Comparison of ENCODE assay signal across 23 cellular contexts in genomic region chr2:174122185-174122584, GRCh38.
DNase-seq lines count a peak whose midpoint lies in the region; ATAC-seq, FAIRE-seq and TF ChIP-seq lines count a peak whose summit lies in the region.
"Had no signal": no experiment of that assay in that cellular context is flagged by ENCODE, and none has a peak within 500 bp of the region (broad histone marks: within the 10 kb centered on the region; RNA-seq: fewer than 3 reads in every experiment).

No MANE protein-coding gene starts in this region.

- peaks cover 6 to 10% of the 10 kb centered on the region in 2 experiments; a peak in 3 of 4 replicates for H3K79me1 ChIP-seq in IMR-90 (ENCODE audit: low read depth in 1 of 2, low read length in 2 of 2)

- no peak overlapping the region for H3K23ac ChIP-seq in IMR-90 (ENCODE audit: low read depth, low read length)

- H4K20me1 ChIP-seq in SK-N-SH (ENCODE audit: insufficient read depth) (no peaks in the 10 kb centered on the region), IMR-90 (ENCODE audit: insufficient read depth, low read length) (no peaks in the 10 kb centered on the region; the same call in 1 of the 2 replicates)
- H4K20me1 ChIP-seq: BLaER1 had no signal

- H3K4ac ChIP-seq in IMR-90 (ENCODE audit: low read depth, low read length), result no peak overlapping the region

- TF ChIP-seq POLR2A in IMR-90 (IDR thresholded peaks at IDR 0.05; ENCODE audit: low read depth, low read length), result no peak
- no peak for TF ChIP-seq POLR2A in sigmoid colon (IDR thresholded peaks at IDR 0.05)

- H2AFZ ChIP-seq in SK-N-SH (ENCODE audit: low read depth) (no peak overlapping the region), IMR-90 (replicated peaks; ENCODE audit: low read length, poor library complexity) (no peak overlapping the region)

- H2BK15ac ChIP-seq in IMR-90 (ENCODE audit: low read depth, low read length), result no peak overlapping the region

- H3K4me1 ChIP-seq in SK-N-SH (ENCODE audit: control insufficient read depth in 1 of 2, insufficient read depth in 2 of 2, low read depth in 1 of 2, low read length in 1 of 2), result peaks cover 10 to 36% of the 10 kb centered on the region in 2 experiments
- peaks cover 7% of the 10 kb centered on the region; the same call in 1 of the 2 replicates for H3K4me1 ChIP-seq in IMR-90 (ENCODE audit: control insufficient read depth, insufficient read depth, low read length)
- no peaks in the 10 kb centered on the region for H3K4me1 ChIP-seq in sigmoid colon
- H3K4me1 ChIP-seq: lower lobe of right lung, right lobe of liver had no signal

- H3K9ac ChIP-seq in SK-N-SH (no peak overlapping the region), IMR-90 (ENCODE audit: low read depth, low read length) (no peak overlapping the region)
- H3K9ac ChIP-seq: BLaER1 had no signal

- FAIRE-seq in endometrium (lab: Jason Lieb, UNC), result peak; percentile 62
- FAIRE-seq: HepG2 had no signal

- H3K4me2 ChIP-seq in SK-N-SH (no peak overlapping the region), IMR-90 (ENCODE audit: low read depth, low read length) (no peak overlapping the region; the same call in 1 of the 2 replicates)
- H3K4me2 ChIP-seq: BLaER1 had no signal

- no peak for DNase-seq in SK-N-SH
- peak; percentile 27 for DNase-seq in IMR-90
- peak; percentile 17 for DNase-seq in renal cortical epithelial cell (ENCODE audit: low read depth)
- no peak for DNase-seq in brain microvascular endothelial cell
- DNase-seq in sigmoid colon, result no peak
- DNase-seq: activated CD8-positive, alpha-beta memory T cell treated with anti-CD3 and anti-CD28 coated beads for 24 hours; activated gamma-delta T cell; activated T-cell treated with anti-CD3 and anti-CD28 coated beads, Interleukin-2, amount 50 U/mL, for 1 hour; Caco-2; effector CD4-positive, alpha-beta T cell; kidney; lower lobe of right lung; NCI-H345; NK-92 treated with Interleukin-12 subunit alpha and Interleukin-12 subunit beta, amount 100 ng/mL, for 24 hours; posterior cingulate gyrus; right lobe of liver; stimulated activated naive CD8-positive, alpha-beta T cell treated with anti-CD3 and anti-CD28 coated beads, Interleukin-15, Interleukin-2, amounts not matched to agents 100 U/mL and 50 U/mL, for 24 hours had no signal

- H4K91ac ChIP-seq in IMR-90 (ENCODE audit: insufficient read depth, low read depth, low read length), result no peak overlapping the region

- no peak overlapping the region for H4K8ac ChIP-seq in IMR-90 (ENCODE audit: low read depth in 2 of 2, low read length in 2 of 2)

- H3K18ac ChIP-seq in IMR-90 (ENCODE audit: low read depth, low read length), result no peak overlapping the region

- H3K36me3 ChIP-seq in SK-N-SH (replicated peaks in 1 of 2; ENCODE audit: control insufficient read depth in 1 of 2, insufficient read depth in 2 of 2, low read length in 1 of 2), result peaks cover 8 to 31% of the 10 kb centered on the region in 2 experiments
- H3K36me3 ChIP-seq in IMR-90 (ENCODE audit: control insufficient read depth, insufficient read depth, low read length), result no peaks in the 10 kb centered on the region
- no peaks in the 10 kb centered on the region for H3K36me3 ChIP-seq in brain microvascular endothelial cell (replicated peaks)
- H3K36me3 ChIP-seq in sigmoid colon, result no peaks in the 10 kb centered on the region
- H3K36me3 ChIP-seq: lower lobe of right lung, right lobe of liver, thoracic aorta had no signal

- TF ChIP-seq EP300 in SK-N-SH (IDR thresholded peaks at IDR 0.05; ENCODE audit: borderline replicate concordance in 1 of 2, low read depth in 1 of 2, low read length in 1 of 2) (no peak), sigmoid colon (IDR thresholded peaks at IDR 0.05) (no peak)

- H3K27me3 ChIP-seq in SK-N-SH (ENCODE audit: insufficient read depth), result no peaks in the 10 kb centered on the region
- H3K27me3 ChIP-seq in IMR-90 (ENCODE audit: control insufficient read depth, insufficient read depth, low read length), result no peaks in the 10 kb centered on the region
- H3K27me3 ChIP-seq in brain microvascular endothelial cell (replicated peaks), result no peaks in the 10 kb centered on the region
- no peaks in the 10 kb centered on the region for H3K27me3 ChIP-seq in sigmoid colon
- H3K27me3 ChIP-seq: BLaER1, right lobe of liver had no signal

- no TSS peak for BruUV-seq in IMR-90 (replicated peaks; lab: Mats Ljungman, UMichigan)

- H3K14ac ChIP-seq in IMR-90 (replicated peaks; ENCODE audit: low read depth, low read length), result no peak overlapping the region

- ATAC-seq in SK-N-SH treated with all-trans-retinoic acid at 6 μM for 48 hours, result no peak
- no peak for ATAC-seq in IMR-90 (ENCODE audit: low read depth)
- ATAC-seq in GM18861 (IDR thresholded peaks at IDR 0.05; ENCODE audit: unreplicated experiment), result no peak
- ATAC-seq: HepG2; lower lobe of right lung; right lobe of liver; stimulated activated naive CD8-positive, alpha-beta T cell treated with anti-CD3 and anti-CD28 coated beads, Interleukin-15, Interleukin-2, amounts not matched to agents 100 U/mL and 50 U/mL, for 24 hours had no signal

- dilution Hi-C loops in IMR-90 (cut with HindIII; ENCODE audit: low sequenced_read_pairs, unreplicated experiment), result no loop called here

- no peak overlapping the region for H2BK5ac ChIP-seq in IMR-90 (ENCODE audit: low read depth, low read length, poor library complexity, severe bottlenecking)

- no peak overlapping the region for H3K4me3 ChIP-seq in SK-N-SH (ENCODE audit: low read depth in 2 of 2, low read length in 1 of 2)
- no peak overlapping the region for H3K4me3 ChIP-seq in IMR-90 (ENCODE audit: insufficient read depth, low read depth, low read length)
- H3K4me3 ChIP-seq in brain microvascular endothelial cell (ENCODE audit: low read depth, low read length), result no peak overlapping the region
- no peak overlapping the region for H3K4me3 ChIP-seq in sigmoid colon
- H3K4me3 ChIP-seq: BLaER1, lower lobe of right lung, right lobe of liver, thoracic aorta had no signal

- H3K9me2 ChIP-seq in SK-N-SH, result no peaks in the 10 kb centered on the region

- no peaks in the 10 kb centered on the region for H3K79me2 ChIP-seq in SK-N-SH (ENCODE audit: insufficient read depth)

- H2BK20ac ChIP-seq in IMR-90 (ENCODE audit: low read depth, low read length), result no peak overlapping the region

- H3K27ac ChIP-seq in SK-N-SH (ENCODE audit: low read depth in 2 of 2, low read length in 1 of 2) (no peak overlapping the region; a peak in 1 of 4 replicates), IMR-90 (ENCODE audit: insufficient read depth, low read length) (no peak overlapping the region), brain microvascular endothelial cell (no peak overlapping the region), sigmoid colon (no peak overlapping the region)
- H3K27ac ChIP-seq: BLaER1, lower lobe of right lung, right lobe of liver, thoracic aorta had no signal

- CTCF ChIA-PET in SK-N-SH (lab: Yijun Ruan, JAX) (no interaction called here), IMR-90 (lab: Yijun Ruan, JAX) (no interaction called here)

- H2AK5ac ChIP-seq in IMR-90 (ENCODE audit: low read depth, low read length), result no peak overlapping the region

- no peak overlapping the region for H3K56ac ChIP-seq in IMR-90 (ENCODE audit: extremely low read depth, insufficient read depth, low read length)

- no peak for TF ChIP-seq RAD21 in SK-N-SH (IDR thresholded peaks at IDR 0.05; ENCODE audit: low read length)
- no peak for TF ChIP-seq RAD21 in IMR-90 (IDR thresholded peaks at IDR 0.05; ENCODE audit: low read length)

- no peak overlapping the region for H4K5ac ChIP-seq in IMR-90 (ENCODE audit: low read depth, low read length)

- in situ Hi-C loops in IMR-90 (cut with MboI; ENCODE audit: low sequenced_read_pairs), result no loop called here
- in situ Hi-C loops in brain microvascular endothelial cell (cut with HindIII; ENCODE audit: low pct_ligation_motif_present, low sequenced_read_pairs), result no loop called here

- TF ChIP-seq CTCF in SK-N-SH (IDR thresholded peaks at IDR 0.05), result no peak
- no peak for TF ChIP-seq CTCF in IMR-90 (conservative IDR thresholded peaks at IDR 0.05; ENCODE audit: low read depth, low read length)
- no peak for TF ChIP-seq CTCF in brain microvascular endothelial cell (IDR thresholded peaks at IDR 0.05; ENCODE audit: low read depth, low read length, missing control alignments)
- no peak for TF ChIP-seq CTCF in sigmoid colon (IDR thresholded peaks at IDR 0.05)

- intact Hi-C loops in IMR-90 (cut with micrococcal nuclease) (no loop called here), sigmoid colon (cut with DNase I) (no loop called here)

- H2BK120ac ChIP-seq in IMR-90 (ENCODE audit: low read depth, low read length), result no peak overlapping the region

- 0 out of 2 replicates have a peak, but pooled peaks cover 2% of the 10 kb centered on the region for H3K9me1 ChIP-seq in IMR-90 (ENCODE audit: insufficient read depth, low read length)

- POLR2A ChIA-PET in SK-N-SH (lab: Yijun Ruan, JAX) (no interaction called here), IMR-90 (lab: Charles Lee; ENCODE audit: unreplicated experiment) (no interaction called here)

- no peak overlapping the region for H2AK9ac ChIP-seq in IMR-90 (replicated peaks; ENCODE audit: low read depth, low read length, poor library complexity)

- H3K9me3 ChIP-seq in SK-N-SH (no peaks in the 10 kb centered on the region), IMR-90 (ENCODE audit: control insufficient read depth, insufficient read depth, low read length) (no peaks in the 10 kb centered on the region), sigmoid colon (no peaks in the 10 kb centered on the region)
- H3K9me3 ChIP-seq: BLaER1, Caco-2, lower lobe of right lung, right lobe of liver, thoracic aorta had no signal

- H3F3A ChIP-seq in SK-N-SH (replicated peaks; ENCODE audit: insufficient read depth), result peaks cover 33% of the 10 kb centered on the region

TF ChIP-seq in SK-N-SH treated with all-trans-retinoic acid at 6 μM for 48 hours, 23 proteins besides CTCF, POLR2A, EP300 and RAD21 (continues in another document):
- TF ChIP-seq TCF4 (CRISPR knock-in tag; IDR thresholded peaks at IDR 0.05; ENCODE audit: borderline replicate concordance), result peak; percentile 71

TF ChIP-seq in SK-N-SH, 30 proteins besides CTCF, POLR2A, EP300 and RAD21 (continues in another document):
- no peak for TF ChIP-seq TEAD4 (IDR thresholded peaks at IDR 0.05; ENCODE audit: borderline replicate concordance, insufficient read depth)
- TF ChIP-seq YY1 (IDR thresholded peaks at IDR 0.05; ENCODE audit: low read depth), result no peak
- TF ChIP-seq FOXM1 (IDR thresholded peaks at IDR 0.05; ENCODE audit: low read depth), result no peak

TF ChIP-seq in IMR-90, 13 proteins besides CTCF, POLR2A, EP300 and RAD21 (continues in another document):
- no peak for TF ChIP-seq MAFK (IDR thresholded peaks at IDR 0.05; ENCODE audit: low read depth, low read length)
- TF ChIP-seq SMC3 (IDR thresholded peaks at IDR 0.05; ENCODE audit: low read depth, low read length), result no peak
- no peak for TF ChIP-seq CEBPB (IDR thresholded peaks at IDR 0.05; ENCODE audit: low read depth, low read length)
- no peak for TF ChIP-seq USF2 (IDR thresholded peaks at IDR 0.05; ENCODE audit: low read depth, low read length)
- TF ChIP-seq FOS (IDR thresholded peaks at IDR 0.05; ENCODE audit: low read depth, low read length), result no peak

Comparison
In these comparisons a context has a peak if more than half of its experiments do, and no peak if none do; other contexts are left out.
1. DNase-seq: peak in IMR-90 (single experiment) and renal cortical epithelial cell (single experiment); none in SK-N-SH (single experiment), brain microvascular endothelial cell (single experiment) and sigmoid colon (single experiment).